ENCODE assay signal across 1 cellular context in genomic region chr16:71808593-71809449, GRCh38.
TF ChIP-seq lines count a peak whose summit lies in the region.

Gene AP1G1 (minus strand): TSS chr16:71808834. CDS start chr16:71789479, 19,355 bp downstream.

TF ChIP-seq in HEK293, 187 proteins besides CTCF, POLR2A, EP300 and RAD21 (continued from another document):
- TF ChIP-seq ZNF140 (tag by site-specific recombination; IDR thresholded peaks at IDR 0.05) (no peak), SP7 (tag by site-specific recombination; IDR thresholded peaks at IDR 0.05) (peak; percentile 96), ZNF707 (tag by site-specific recombination; IDR thresholded peaks at IDR 0.05) (no peak), ZNF621 (tag by site-specific recombination; IDR thresholded peaks at IDR 0.05) (no peak), ZNF610 (tag by site-specific recombination; IDR thresholded peaks at IDR 0.05; ENCODE audit: borderline replicate concordance) (peak; percentile 88), KLF17 (tag by site-specific recombination; IDR thresholded peaks at IDR 0.05) (peak; percentile 97), ZSCAN18 (tag by site-specific recombination; IDR thresholded peaks at IDR 0.05) (peak; percentile 93), ZNF639 (tag by site-specific recombination; IDR thresholded peaks at IDR 0.05) (peak; percentile 98), KLF9 (tag by site-specific recombination; IDR thresholded peaks at IDR 0.05; ENCODE audit: low read depth) (0 out of 2 replicates have a peak, but pooled peaks have one; percentile 53), ZNF223 (tag by site-specific recombination; IDR thresholded peaks at IDR 0.05) (no peak)
